29 cellular contexts compared by ENCODE assay signal in the genomic region with DNA sequence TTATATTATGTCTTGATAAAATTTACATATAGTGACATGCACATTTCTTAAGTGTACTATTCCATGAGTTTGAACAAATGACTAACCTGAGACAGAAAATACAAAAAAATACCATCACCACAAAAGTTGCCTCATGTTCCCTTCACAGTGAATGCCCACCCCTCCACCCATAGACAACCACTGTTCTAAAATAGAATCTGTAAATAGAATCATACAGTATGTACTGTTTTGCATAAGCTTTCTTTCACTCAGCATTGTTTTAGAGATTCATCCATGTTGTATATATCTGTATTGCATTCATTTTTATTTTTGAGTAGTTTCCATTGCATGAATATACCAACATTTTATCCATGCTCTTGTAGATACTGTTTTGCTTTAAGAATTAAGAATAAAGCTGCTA.
"Had no signal": no experiment of that assay in that cellular context is flagged by ENCODE, and none has a peak within 500 bp of the region (broad histone marks: within the 10 kb centered on the region; RNA-seq: fewer than 3 reads in every experiment).

No MANE protein-coding gene starts in this region.

- DNase-seq: activated CD4-positive, alpha-beta memory T cell treated with anti-CD3 and anti-CD28 coated beads for 36 hours; activated CD4-positive, alpha-beta T cell treated with anti-CD3 and anti-CD28 coated beads for 48 hours; activated CD8-positive, alpha-beta memory T cell treated with anti-CD3 and anti-CD28 coated beads, Interleukin-2, amount 50 U/mL, for 4 hours; activated naive CD8-positive, alpha-beta T cell treated with anti-CD3 and anti-CD28 coated beads, Interleukin-2, amount 50 U/mL, for 24 hours; activated T-cell treated with anti-CD3 and anti-CD28 coated beads, Interleukin-2, amount 50 U/mL, for 24 hours; amygdala; central memory CD4-positive, alpha-beta T cell; hippocampal formation; left cardiac atrium; left ventricle myocardium superior; naive B cell; ovary; retina; stimulated activated CD4-positive, alpha-beta T cell treated with anti-CD3 and anti-CD28 coated beads, Interleukin-12 subunit alpha, Interleukin-12 subunit beta, amount 100 ng/mL, for 4 hours; stimulated activated CD4-positive, alpha-beta T cell treated with anti-CD3 and anti-CD28 coated beads, Interleukin-4, amount 100 ng/mL, for 24 hours; stomach; tibial artery had no signal

- H3K27ac Mint-ChIP-seq: activated CD4-positive, alpha-beta memory T cell treated with anti-CD3 and anti-CD28 coated beads for 36 hours; activated naive CD4-positive, alpha-beta T cell treated with anti-CD3 and anti-CD28 coated beads, Interleukin-2, amount 50 U/mL, for 24 hours; activated naive CD8-positive, alpha-beta T cell treated with anti-CD3 and anti-CD28 coated beads, Interleukin-2, amount 50 U/mL, for 24 hours; activated T-cell treated with anti-CD3 and anti-CD28 coated beads, Interleukin-2, amount 50 U/mL, for 24 hours; activated T-helper 2 cell treated with anti-CD3 and anti-CD28 coated beads, Interferon-gamma antibody, Interleukin-2, Interleukin-4, amounts not matched to agents 10 μg/mL and 5 μg/mL and 100 μg/mL, durations not matched to agents 14 hours and 24 hours and 36 hours; naive B cell; progenitor cell of endocrine pancreas; stimulated activated memory B cell treated with anti-CD40 and anti-IgM and Interleukin-4, amounts not matched to agents 10 μg/mL and 1 μg/mL and 100 μg/mL, for 72 hours had no signal

- H3K4me1 Mint-ChIP-seq: naive B cell had no signal

- H3K36me3 ChIP-seq: breast epithelium, gastroesophageal sphincter, ovary, stomach, tibial artery had no signal

- ATAC-seq: activated naive CD8-positive, alpha-beta T cell treated with anti-CD3 and anti-CD28 coated beads, Interleukin-2, amount 50 U/mL, for 24 hours; gastroesophageal sphincter; left cardiac atrium; left ventricle myocardium superior; sciatic nerve; stimulated activated memory B cell treated with anti-CD40 and anti-IgM and Interleukin-4, amounts not matched to agents 10 μg/mL and 1 μg/mL and 100 μg/mL, for 72 hours had no signal

- H3K36me3 Mint-ChIP-seq: activated CD4-positive, alpha-beta memory T cell treated with anti-CD3 and anti-CD28 coated beads for 36 hours had no signal

- H3K27ac ChIP-seq: breast epithelium, gastroesophageal sphincter, ovary, skin epidermis, stomach, tibial artery, VCaP had no signal

- H3K27me3 ChIP-seq: breast epithelium, gastroesophageal sphincter, ovary, stomach, tibial artery had no signal

- H3K27me3 Mint-ChIP-seq: activated CD4-positive, alpha-beta memory T cell treated with anti-CD3 and anti-CD28 coated beads for 36 hours; activated naive CD4-positive, alpha-beta T cell treated with anti-CD3 and anti-CD28 coated beads, Interleukin-2, amount 50 U/mL, for 24 hours; activated naive CD8-positive, alpha-beta T cell treated with anti-CD3 and anti-CD28 coated beads, Interleukin-2, amount 50 U/mL, for 24 hours; activated T-cell treated with anti-CD3 and anti-CD28 coated beads, Interleukin-2, amount 50 U/mL, for 24 hours; progenitor cell of endocrine pancreas; stimulated activated memory B cell treated with anti-CD40 and anti-IgM and Interleukin-4, amounts not matched to agents 10 μg/mL and 1 μg/mL and 100 μg/mL, for 72 hours had no signal

- H3K9me3 Mint-ChIP-seq: activated CD4-positive, alpha-beta memory T cell treated with anti-CD3 and anti-CD28 coated beads for 36 hours; activated naive CD4-positive, alpha-beta T cell treated with anti-CD3 and anti-CD28 coated beads, Interleukin-2, amount 50 U/mL, for 24 hours; activated naive CD8-positive, alpha-beta T cell treated with anti-CD3 and anti-CD28 coated beads, Interleukin-2, amount 50 U/mL, for 24 hours; activated T-cell treated with anti-CD3 and anti-CD28 coated beads, Interleukin-2, amount 50 U/mL, for 24 hours; stimulated activated memory B cell treated with anti-CD40 and anti-IgM and Interleukin-4, amounts not matched to agents 10 μg/mL and 1 μg/mL and 100 μg/mL, for 72 hours had no signal

- H3K4me3 Mint-ChIP-seq: activated CD4-positive, alpha-beta memory T cell treated with anti-CD3 and anti-CD28 coated beads for 36 hours; activated naive CD4-positive, alpha-beta T cell treated with anti-CD3 and anti-CD28 coated beads, Interleukin-2, amount 50 U/mL, for 24 hours; activated naive CD8-positive, alpha-beta T cell treated with anti-CD3 and anti-CD28 coated beads, Interleukin-2, amount 50 U/mL, for 24 hours; activated T-cell treated with anti-CD3 and anti-CD28 coated beads, Interleukin-2, amount 50 U/mL, for 24 hours; stimulated activated memory B cell treated with anti-CD40 and anti-IgM and Interleukin-4, amounts not matched to agents 10 μg/mL and 1 μg/mL and 100 μg/mL, for 72 hours had no signal

- FAIRE-seq: endothelial cell of umbilical vein, keratinocyte, TTC549 had no signal

- H3K4me3 ChIP-seq: breast epithelium, gastroesophageal sphincter, ovary, skin epidermis, stomach, tibial artery had no signal

- H3K4me1 ChIP-seq: breast epithelium, gastroesophageal sphincter, stomach had no signal

- H3K9me3 ChIP-seq: breast epithelium, gastroesophageal sphincter, ovary, stomach, tibial artery had no signal
